In genomic region chr12:53378705-53379388, GRCh38 we compare ENCODE assay signal across 9 cellular contexts. TPM values are rescaled to one million over a fixed set of nuclear protein-coding genes. Genes with fewer than 3 reads are reported as not detected.
A peak's percentile ranks its signal among the peaks of the same experiment; 100 is the strongest.
DNase-seq lines count a peak whose midpoint lies in the region; ATAC-seq and TF ChIP-seq lines count a peak whose summit lies in the region.
"Had no signal": no experiment of that assay in that cellular context is flagged by ENCODE, and none has a peak within 500 bp of the region (broad histone marks: within the 10 kb centered on the region; RNA-seq: fewer than 3 reads in every experiment).

No MANE protein-coding gene starts in this region.

- no peak overlapping the region for H3K4me3 ChIP-seq in hepatocyte
- peak overlapping the region; percentile 75 for H3K4me3 ChIP-seq in thoracic aorta

- H3K27ac ChIP-seq in hepatocyte (peak overlapping the region; percentile 90), thoracic aorta (peak overlapping the region; percentile 87 to 89)

- DNase-seq in NCI-H2227 (lab: John Stamatoyannopoulos, UW; ENCODE audit: unreplicated experiment) (peak; percentile 18), NCI-H2227 treated with DMSO at 0.1 percent for 48 hours (lab: John Stamatoyannopoulos, UW) (no peak), RKO (ENCODE audit: low spot score) (peak; percentile 47), hepatocyte (ENCODE audit: low spot score) (peak; percentile 44), thoracic aorta (ENCODE audit: low spot score) (no peak), C1 segment of cervical spinal cord (lab: John Stamatoyannopoulos, UW) (no peak), NCI-H446 treated with DMSO at 0.1 percent for 48 hours (lab: John Stamatoyannopoulos, UW) (no peak)
- no peak for DNase-seq in stimulated activated naive CD4-positive, alpha-beta T cell (lab: John Stamatoyannopoulos, UW)

- peak overlapping the region; percentile 37 for H2AFZ ChIP-seq in hepatocyte

- ATAC-seq in thoracic aorta (ENCODE audit: insufficient number of reproducible peaks, low FRiP score, low read depth): no peak

- peak overlapping the region; percentile 71 for H3K4me2 ChIP-seq in hepatocyte

- TF ChIP-seq CTCF in hepatocyte (IDR thresholded peaks at IDR 0.05; ENCODE audit: poor library complexity): no peak
- no peak for TF ChIP-seq CTCF in thoracic aorta (IDR thresholded peaks at IDR 0.05)

- H3K9me2 ChIP-seq in hepatocyte (replicated peaks; ENCODE audit: insufficient read depth): no peaks in the 10 kb centered on the region

- no peaks in the 10 kb centered on the region for H3K36me3 ChIP-seq in hepatocyte (replicated peaks; ENCODE audit: insufficient read depth, low read depth)
- peaks cover 16% of the 10 kb centered on the region for H3K36me3 ChIP-seq in thoracic aorta

- H4K20me1 ChIP-seq in hepatocyte (ENCODE audit: insufficient read depth, poor library complexity, severe bottlenecking): peaks cover 15% of the 10 kb centered on the region

- H3K79me2 ChIP-seq in hepatocyte: peaks cover 29% of the 10 kb centered on the region

- no peaks in the 10 kb centered on the region for H3K27me3 ChIP-seq in hepatocyte
- no peaks in the 10 kb centered on the region for H3K27me3 ChIP-seq in thoracic aorta (replicated peaks; ENCODE audit: insufficient read depth)

- WGBS in hepatocyte (ENCODE audit: low lambda C conversion rate, missing lambda C conversion rate): 22% methylated on average over 23 of the region's 23 CpGs

- H3K9me3 ChIP-seq in hepatocyte (ENCODE audit: low read depth): no peaks in the 10 kb centered on the region
- no peaks in the 10 kb centered on the region for H3K9me3 ChIP-seq in thoracic aorta

- peaks cover 28% of the 10 kb centered on the region for H3K4me1 ChIP-seq in hepatocyte (ENCODE audit: insufficient read depth)
- H3K4me1 ChIP-seq in thoracic aorta (ENCODE audit: control insufficient read depth in 1 of 2, low read depth in 2 of 2): peaks cover 27 to 35% of the 10 kb centered on the region in 2 donors

RNA-seq across cellular contexts. Expression of gene SP1, which starts 1.1 kb away (rescaled TPM):
- 48.0 and 53.3 TPM in 2 replicates for total RNA-seq in hepatocyte
- polyA plus RNA-seq in hepatocyte: 11.0 and 12.8 TPM in 2 replicates
- total RNA-seq in thoracic aorta: 10 to 100 TPM; 50.9 to 65.6 TPM

RNA-seq across cellular contexts. Expression of gene SP7, which starts 42.7 kb away (rescaled TPM):
- total RNA-seq in hepatocyte (0.20 TPM in 1 of 2 replicates, not detected in the other), thoracic aorta (not detected)
- polyA plus RNA-seq in hepatocyte: 0.60 TPM in 1 of 2 replicates, not detected in the other
- total RNA-seq: NCI-H460 had no signal

RNA-seq across cellular contexts. Expression of gene AMHR2, which starts 44.8 kb away (rescaled TPM):
- total RNA-seq in hepatocyte (6.4 and 13.9 TPM in 2 replicates), thoracic aorta (under 1 TPM in 1 of 2 donors, not detected in 1; 0.27 TPM)
- polyA plus RNA-seq in hepatocyte: 12.8 and 16.9 TPM in 2 replicates

RNA-seq across cellular contexts. Expression of gene AAAS, which starts 57.4 kb away (rescaled TPM):
- total RNA-seq in hepatocyte (57.3 and 60.3 TPM in 2 replicates), thoracic aorta (10 to 100 TPM; 43.2 to 64.2 TPM)
- 70.6 and 79.9 TPM in 2 replicates for polyA plus RNA-seq in hepatocyte

Comparison
In these comparisons a context has a peak if more than half of its experiments do, and no peak if none do; other contexts are left out.
1. DNase-seq: peak in NCI-H2227 (single experiment), RKO (single experiment) and hepatocyte (single experiment); none in NCI-H2227 treated with DMSO at 0.1 percent for 48 hours (single experiment), thoracic aorta (single experiment), C1 segment of cervical spinal cord (0 of 14), stimulated activated naive CD4-positive, alpha-beta T cell (0 of 6) and NCI-H446 treated with DMSO at 0.1 percent for 48 hours (single experiment).